ENCODE assay signal across 9 cellular contexts in the genomic region with DNA sequence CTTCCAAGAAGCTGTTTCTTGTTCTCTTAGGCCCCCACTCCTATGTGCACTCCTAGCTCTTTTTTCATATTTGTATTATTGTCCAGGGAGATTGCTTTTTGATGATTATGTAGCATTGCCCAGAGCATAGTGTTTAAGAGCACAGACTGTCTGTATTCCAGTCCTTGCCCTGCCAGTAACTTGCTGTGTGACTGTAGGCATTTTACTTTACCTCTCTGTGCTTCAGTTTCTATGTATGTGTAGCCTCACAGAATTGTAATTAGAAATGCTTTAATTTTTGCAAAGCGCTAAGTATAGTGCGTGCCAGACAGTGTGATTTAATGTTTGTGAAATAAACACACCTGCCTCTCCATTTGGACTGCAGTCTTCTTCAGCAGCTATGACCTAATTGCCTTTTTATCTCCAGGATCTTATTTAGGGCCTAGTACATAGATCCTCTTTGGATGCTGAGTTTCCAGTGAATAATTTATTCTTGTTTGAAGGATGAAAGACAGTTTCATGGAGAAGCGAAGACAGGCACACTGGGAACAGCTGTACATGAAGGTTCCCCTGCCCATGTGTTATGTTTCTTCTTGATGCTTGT. TPM values are rescaled to one million over a fixed set of nuclear protein-coding genes. Genes with fewer than 3 reads are reported as not detected.
DNase-seq lines count a peak whose midpoint lies in the region; ATAC-seq, FAIRE-seq and TF ChIP-seq lines count a peak whose summit lies in the region.
"Had no signal": no experiment of that assay in that cellular context is flagged by ENCODE, and none has a peak within 500 bp of the region (broad histone marks: within the 10 kb centered on the region; RNA-seq: fewer than 3 reads in every experiment).

No MANE protein-coding gene starts in this region.

- H3K79me2 ChIP-seq in DOHH2 (ENCODE audit: control insufficient read depth, low read length): peaks cover 71% of the 10 kb centered on the region
- peaks cover 62% of the 10 kb centered on the region for H3K79me2 ChIP-seq in OCI-LY3 (ENCODE audit: low read length)
- H3K79me2 ChIP-seq in H1 (ENCODE audit: control insufficient read depth in 1 of 2, insufficient read depth in 2 of 2, low read length in 2 of 2): peaks cover 29 to 61% of the 10 kb centered on the region in 2 experiments

- H2BK120ac ChIP-seq in H1 (replicated peaks; ENCODE audit: low read depth, low read length): no peak overlapping the region

- no peak overlapping the region for H3K18ac ChIP-seq in H1 (ENCODE audit: extremely low read depth, low read length)

- H4K8ac ChIP-seq in H1 (ENCODE audit: extremely low read depth, insufficient read depth, low read length): no peak overlapping the region

- intact Hi-C loops in ovary (cut with DNase I): loop anchor here in 1 of 4 donors (10.0 kb wide), 2 partner anchors 209 to 1139 kb away; a partner anchor contains a TSS
- intact Hi-C loops in colonic mucosa (cut with DNase I): no loop called here

- H3K14ac ChIP-seq in H1 (ENCODE audit: insufficient read length): no peak overlapping the region

- DNase-seq in H1 (ENCODE audit: low read depth in 1 of 2, low spot score in 2 of 2): no peak
- DNase-seq in ovary: no peak
- no peak for DNase-seq in SHP77 (lab: John Stamatoyannopoulos, UW)
- DNase-seq in NCI-H187 treated with DMSO at 0.1 percent for 48 hours (lab: John Stamatoyannopoulos, UW): no peak
- no peak for DNase-seq in colonic mucosa
- DNase-seq: NCI-H345 had no signal

- peak overlapping the region; percentile 97 for H3K4me3 ChIP-seq in DOHH2 (ENCODE audit: low read length)
- H3K4me3 ChIP-seq in OCI-LY3 (ENCODE audit: low read length): peak overlapping the region; percentile 96; the same call in 1 of the 2 replicates
- peak overlapping the region in 2 of 4 experiments; percentile 62 to 91; a peak in 3 of 8 replicates for H3K4me3 ChIP-seq in H1 (ENCODE audit: extremely low read depth in 1 of 4, insufficient read depth in 2 of 4, low read depth in 3 of 4, low read length in 4 of 4)
- peak overlapping the region; percentile 74 for H3K4me3 ChIP-seq in ovary
- no peak overlapping the region for H3K4me3 ChIP-seq in colonic mucosa

- no peak for ATAC-seq in HG02763 (IDR thresholded peaks at IDR 0.05; ENCODE audit: unreplicated experiment)

- FAIRE-seq in H1 (lab: Jason Lieb, UNC): no peak

- H3K9me3 ChIP-seq in DOHH2 (ENCODE audit: control insufficient read depth, insufficient read depth, low read length): peaks cover 8% of the 10 kb centered on the region; the same call in 1 of the 2 replicates
- no peaks in the 10 kb centered on the region for H3K9me3 ChIP-seq in OCI-LY3 (ENCODE audit: insufficient read depth, low read length)
- no peaks in the 10 kb centered on the region for H3K9me3 ChIP-seq in H1 (ENCODE audit: insufficient read depth in 2 of 2, low read depth in 1 of 2, low read length in 1 of 2)
- H3K9me3 ChIP-seq in ovary: no peaks in the 10 kb centered on the region
- no peaks in the 10 kb centered on the region for H3K9me3 ChIP-seq in colonic mucosa

- no peak overlapping the region for H3K56ac ChIP-seq in H1 (replicated peaks; ENCODE audit: insufficient read length, low read depth, low read length)

- no peak for TF ChIP-seq RAD21 in H1 (IDR thresholded peaks at IDR 0.05 in 1 of 2, conservative IDR thresholded peaks at IDR 0.05 in 1 of 2; ENCODE audit: low read depth in 2 of 2, low read length in 2 of 2)

- H2BK20ac ChIP-seq in H1 (ENCODE audit: low read length): no peak overlapping the region

- TF ChIP-seq POLR2A in H1 (IDR thresholded peaks at IDR 0.05; ENCODE audit: control extremely low read depth in 1 of 2, low read depth in 2 of 2, low read length in 2 of 2) (no peak), ovary (IDR thresholded peaks at IDR 0.05) (no peak)

- H2BK12ac ChIP-seq in H1 (ENCODE audit: low read depth, low read length): no peak overlapping the region

- no peak overlapping the region for H3K4ac ChIP-seq in H1 (replicated peaks; ENCODE audit: insufficient read length, low read depth, low read length)

- H3K79me1 ChIP-seq in H1 (ENCODE audit: low read depth, low read length): peaks cover 23% of the 10 kb centered on the region

- POLR2A ChIA-PET in H1 (lab: Charles Lee; ENCODE audit: partially characterized antibody): interaction anchor here (0.6 kb wide), 1 partner anchor 171 kb away, joined by 3 read pairs; no protein-coding TSS in a partner anchor

- no peak overlapping the region for H3K27ac ChIP-seq in DOHH2 (ENCODE audit: low read depth, low read length)
- H3K27ac ChIP-seq in OCI-LY3 (ENCODE audit: low read length): no peak overlapping the region
- H3K27ac ChIP-seq in H1 (ENCODE audit: low read depth, low read length): no peak overlapping the region
- H3K27ac ChIP-seq in ovary: no peak overlapping the region
- H3K27ac ChIP-seq in colonic mucosa: no peak overlapping the region

- no peak overlapping the region for H2AK5ac ChIP-seq in H1 (ENCODE audit: low read depth, low read length)

- peak overlapping the region; percentile 85 for H3K4me2 ChIP-seq in DOHH2 (ENCODE audit: low read length)
- H3K4me2 ChIP-seq in OCI-LY3 (ENCODE audit: low read length): peak overlapping the region; percentile 74
- H3K4me2 ChIP-seq in H1 (ENCODE audit: insufficient read depth in 1 of 2, low read depth in 2 of 2, low read length in 2 of 2): peak overlapping the region; percentile 48 to 52; a peak in 3 of 4 replicates

- H3K9ac ChIP-seq in OCI-LY3 (ENCODE audit: low read length) (no peak overlapping the region), H1 (replicated peaks in 1 of 4; ENCODE audit: extremely low read depth in 1 of 4, low read depth in 3 of 4, low read length in 3 of 4) (no peak overlapping the region; a peak in 1 of 7 replicates), colonic mucosa (ENCODE audit: low read depth in 2 of 2, low read length in 2 of 2) (no peak overlapping the region)

- no peak overlapping the region for H4K91ac ChIP-seq in H1 (replicated peaks; ENCODE audit: insufficient read length, low read length)

- no peaks in the 10 kb centered on the region for H4K20me1 ChIP-seq in DOHH2 (ENCODE audit: control insufficient read depth, insufficient read depth, low read depth, low read length)
- H4K20me1 ChIP-seq in OCI-LY3 (ENCODE audit: insufficient read depth, low read length): no peaks in the 10 kb centered on the region; the same call in 1 of the 2 replicates
- peaks cover 0 to 10% of the 10 kb centered on the region in 2 experiments for H4K20me1 ChIP-seq in H1 (replicated peaks in 1 of 2; ENCODE audit: control insufficient read depth in 1 of 2, insufficient read depth in 2 of 2, low read length in 2 of 2)

- TF ChIP-seq CTCF in DOHH2 (IDR thresholded peaks at IDR 0.05; ENCODE audit: low read depth, low read length, poor library complexity, severe bottlenecking) (no peak), OCI-LY3 (IDR thresholded peaks at IDR 0.05; ENCODE audit: low read depth, low read length) (no peak), H1 (IDR thresholded peaks at IDR 0.05; ENCODE audit: control extremely low read depth in 1 of 3, insufficient read depth in 1 of 3, low read depth in 1 of 3, low read length in 3 of 3) (no peak), ovary (IDR thresholded peaks at IDR 0.05) (no peak), colonic mucosa (IDR thresholded peaks at IDR 0.05) (no peak)

- H4K5ac ChIP-seq in H1 (ENCODE audit: insufficient read length, low read depth, low read length): no peak overlapping the region

- TF ChIP-seq EP300 in H1 (IDR thresholded peaks at IDR 0.05; ENCODE audit: borderline replicate concordance in 1 of 2, low read depth in 2 of 2, low read length in 2 of 2) (no peak), ovary (IDR thresholded peaks at IDR 0.05) (no peak)

- H3K23me2 ChIP-seq in H1 (ENCODE audit: low read depth, low read length): peaks cover 5% of the 10 kb centered on the region

- H2BK5ac ChIP-seq in H1 (ENCODE audit: low read depth, low read length): no peak overlapping the region

- H3K27me3 ChIP-seq in DOHH2 (ENCODE audit: control insufficient read depth, low read length): no peaks in the 10 kb centered on the region
- no peaks in the 10 kb centered on the region for H3K27me3 ChIP-seq in OCI-LY3 (ENCODE audit: low read depth, low read length)
- no peaks in the 10 kb centered on the region for H3K27me3 ChIP-seq in H1 (replicated peaks in 1 of 4; ENCODE audit: control insufficient read depth in 3 of 4, extremely low read depth in 1 of 4, insufficient read depth in 3 of 4, low read length in 3 of 4)
- H3K27me3 ChIP-seq in ovary: no peaks in the 10 kb centered on the region
- no peaks in the 10 kb centered on the region for H3K27me3 ChIP-seq in colonic mucosa

- CTCF ChIA-PET in H1 (lab: Charles Lee; ENCODE audit: partially characterized antibody): no interaction called here

- H2AFZ ChIP-seq in OCI-LY3 (ENCODE audit: low read depth, low read length) (no peak overlapping the region), H1 (ENCODE audit: low read length) (no peak overlapping the region)

- WGBS in H1 (ENCODE audit: extremely low coverage in 1 of 2, insufficient coverage in 1 of 2, insufficient read length in 1 of 2, insufficient replicate concordance in 2 of 2, low coverage in 1 of 2, low lambda C conversion rate in 2 of 2, missing lambda C conversion rate in 1 of 2), 2 experiments: 91% methylated on average over 3 of the region's 3 CpGs; no CpG with 5 or more reads in 1 of the 2 experiments
- WGBS in ovary, 3 donors: 91 to 92% (median 92%) methylated on average over 3 of the region's 3 CpGs

- H2BK15ac ChIP-seq in H1 (ENCODE audit: low read length): no peak overlapping the region

- H3K9me2 ChIP-seq in DOHH2 (replicated peaks; ENCODE audit: control insufficient read depth, low read length): no peaks in the 10 kb centered on the region

- no peak overlapping the region for H3K23ac ChIP-seq in H1 (ENCODE audit: insufficient read length)

- peaks cover 37% of the 10 kb centered on the region for H3K36me3 ChIP-seq in DOHH2 (ENCODE audit: control insufficient read depth, low read length)
- peaks cover 4% of the 10 kb centered on the region for H3K36me3 ChIP-seq in OCI-LY3 (replicated peaks; ENCODE audit: low read depth, low read length)
- peaks cover 2 to 10% (median 8%) of the 10 kb centered on the region in 4 experiments for H3K36me3 ChIP-seq in H1 (ENCODE audit: control insufficient read depth in 2 of 4, insufficient read depth in 4 of 4, low read length in 3 of 4)
- H3K36me3 ChIP-seq in ovary: no peaks in the 10 kb centered on the region
- no peaks in the 10 kb centered on the region for H3K36me3 ChIP-seq in colonic mucosa

- peaks cover 28% of the 10 kb centered on the region for H3K4me1 ChIP-seq in DOHH2 (ENCODE audit: control insufficient read depth, low read length)
- H3K4me1 ChIP-seq in OCI-LY3 (ENCODE audit: low read length): peaks cover 6% of the 10 kb centered on the region
- peaks cover 0 to 4% (median 0%) of the 10 kb centered on the region in 4 experiments; a peak in 2 of 7 replicates for H3K4me1 ChIP-seq in H1 (replicated peaks in 1 of 4; ENCODE audit: control insufficient read depth in 3 of 4, insufficient read depth in 4 of 4, low read length in 3 of 4)
- H3K4me1 ChIP-seq in ovary (ENCODE audit: insufficient read depth): peaks cover 21% of the 10 kb centered on the region
- peaks cover 34% of the 10 kb centered on the region for H3K4me1 ChIP-seq in colonic mucosa

- peaks cover 5% of the 10 kb centered on the region for H3F3A ChIP-seq in DOHH2 (ENCODE audit: control insufficient read depth, insufficient read depth)

RNA-seq across cellular contexts. Expression of a gene that starts 1.4 kb away (rescaled TPM):
- 98.2 and 105 TPM in 2 replicates for total RNA-seq in H1 (2021; fragmentation: NEBNext Ultra II Directional; extraction: Animal tissue kit (Norgen Biotek cat#: 25700))
- polyA plus RNA-seq in H1 (2011; rRNA removed): 26.1 and 29.0 TPM in 2 replicates
- 27.2 TPM for polyA plus RNA-seq in H1 (2011; cell fraction: cytosol; rRNA removed)
- 42.3 TPM for polyA plus RNA-seq in H1 (2011; cell fraction: nucleus; rRNA removed)
- 38.1 to 80.7 TPM (median 57.2 TPM) in 4 replicates for polyA plus RNA-seq in H1 (2012, experiment 1 of 2)
- 4.5 TPM for polyA plus RNA-seq in H1 (2012, experiment 2 of 2)
- 64.9 TPM for polyA plus RNA-seq in H1 (2013, experiment 1 of 2)
- polyA plus RNA-seq in H1 (2013, experiment 2 of 2): 60.6 TPM
- 113 and 114 TPM in 2 replicates for polyA minus RNA-seq in H1 (2011; rRNA and poly(A)+ RNA removed)
- 41.1 TPM for polyA minus RNA-seq in H1 (2011; cell fraction: cytosol; rRNA and poly(A)+ RNA removed)
- polyA minus RNA-seq in H1 (2011; cell fraction: nucleus; rRNA and poly(A)+ RNA removed): 48.0 TPM
- total RNA-seq in ovary: 10 to 100 TPM; 16.0 to 58.0 (median 51.9) TPM
- polyA plus RNA-seq in ovary: 10 to 100 TPM; 11.5 to 37.1 TPM
- total RNA-seq in colonic mucosa: 10 to 100 TPM; 54.9 to 57.3 TPM

RNA-seq across cellular contexts. Expression of a gene that starts 21.3 kb away (rescaled TPM):
- 79.8 and 81.7 TPM in 2 replicates for total RNA-seq in H1 (2021; fragmentation: NEBNext Ultra II Directional; extraction: Animal tissue kit (Norgen Biotek cat#: 25700))
- polyA plus RNA-seq in H1 (2011; rRNA removed) (40.4 and 67.3 TPM in 2 replicates), ovary (10 to 100 TPM; 31.7 to 50.6 TPM)
- 57.8 TPM for polyA plus RNA-seq in H1 (2011; cell fraction: cytosol; rRNA removed)
- polyA plus RNA-seq in H1 (2011; cell fraction: nucleus; rRNA removed): 32.4 TPM
- 55.2 to 69.2 TPM (median 59.9 TPM) in 4 replicates for polyA plus RNA-seq in H1 (2012, experiment 1 of 2)
- polyA plus RNA-seq in H1 (2012, experiment 2 of 2): 10.1 TPM
- 47.2 TPM for polyA plus RNA-seq in H1 (2013, experiment 1 of 2)
- polyA plus RNA-seq in H1 (2013, experiment 2 of 2): 46.8 TPM
- 78.4 and 96.4 TPM in 2 replicates for polyA minus RNA-seq in H1 (2011; rRNA and poly(A)+ RNA removed)
- polyA minus RNA-seq in H1 (2011; cell fraction: cytosol; rRNA and poly(A)+ RNA removed): 34.3 TPM
- 43.0 TPM for polyA minus RNA-seq in H1 (2011; cell fraction: nucleus; rRNA and poly(A)+ RNA removed)
- total RNA-seq in ovary (10 to 100 TPM; 36.2 to 61.0 (median 52.5) TPM), colonic mucosa (10 to 100 TPM; 46.7 to 56.4 TPM)
